Comparison of ENCODE assay signal across 18 cellular contexts in genomic region chr7:101488826-101489572, GRCh38.
DNase-seq lines count a peak whose midpoint lies in the region; ATAC-seq, FAIRE-seq and TF ChIP-seq lines count a peak whose summit lies in the region.
"Had no signal": no experiment of that assay in that cellular context is flagged by ENCODE, and none has a peak within 500 bp of the region (broad histone marks: within the 10 kb centered on the region; RNA-seq: fewer than 3 reads in every experiment).

No MANE protein-coding gene starts in this region.

- 5% methylated on average over 10 of the region's 10 CpGs for WGBS in K562 (ENCODE audit: insufficient coverage, low coverage, missing lambda C conversion rate)

- peaks cover 32 to 59% of the 10 kb centered on the region in 2 experiments; a peak in 4 of 5 replicates for H3K27me3 ChIP-seq in K562 (ENCODE audit: control insufficient read depth in 2 of 2, insufficient read depth in 2 of 2, low read length in 2 of 2)

- H3K4me2 ChIP-seq in K562 (ENCODE audit: insufficient read depth, low read length), result no peak overlapping the region

- no peaks in the 10 kb centered on the region for H3K4me1 ChIP-seq in K562 (replicated peaks in 1 of 2; ENCODE audit: control insufficient read depth in 2 of 2, insufficient read depth in 2 of 2, low read length in 2 of 2)

- peak; percentile 54 for FAIRE-seq in K562 (lab: Jason Lieb, UNC)
- FAIRE-seq in frontal cortex (lab: Jason Lieb, UNC), result no peak
- FAIRE-seq: keratinocyte, small intestine had no signal

- no peaks in the 10 kb centered on the region for H3K9me3 Mint-ChIP-seq in nephron progenitor cell
- H3K9me3 Mint-ChIP-seq in activated naive CD8-positive, alpha-beta T cell treated with anti-CD3 and anti-CD28 coated beads, Interleukin-2, amount 50 U/mL, for 24 hours, result no peaks in the 10 kb centered on the region
- no peaks in the 10 kb centered on the region for H3K9me3 Mint-ChIP-seq in activated naive CD4-positive, alpha-beta T cell treated with anti-CD3 and anti-CD28 coated beads, Interleukin-2, amount 50 U/mL, for 72 hours

- H3K36me3 Mint-ChIP-seq in nephron progenitor cell (ENCODE audit: low read depth), result peaks cover 30% of the 10 kb centered on the region
- no peaks in the 10 kb centered on the region for H3K36me3 Mint-ChIP-seq in activated naive CD8-positive, alpha-beta T cell treated with anti-CD3 and anti-CD28 coated beads, Interleukin-2, amount 50 U/mL, for 24 hours (ENCODE audit: low read depth)
- H3K36me3 Mint-ChIP-seq in activated naive CD4-positive, alpha-beta T cell treated with anti-CD3 and anti-CD28 coated beads, Interleukin-2, amount 50 U/mL, for 72 hours, result no peaks in the 10 kb centered on the region

- H3K27me3 Mint-ChIP-seq in nephron progenitor cell (ENCODE audit: low read depth, poor library complexity), result no peaks in the 10 kb centered on the region
- peaks cover 2% of the 10 kb centered on the region for H3K27me3 Mint-ChIP-seq in activated naive CD8-positive, alpha-beta T cell treated with anti-CD3 and anti-CD28 coated beads, Interleukin-2, amount 50 U/mL, for 24 hours

- peak overlapping the region; percentile 23 for H3K4me3 Mint-ChIP-seq in nephron progenitor cell
- no peak overlapping the region for H3K4me3 Mint-ChIP-seq in activated naive CD8-positive, alpha-beta T cell treated with anti-CD3 and anti-CD28 coated beads, Interleukin-2, amount 50 U/mL, for 24 hours
- H3K4me3 Mint-ChIP-seq: T-helper 17 cell had no signal

- peaks cover 12% of the 10 kb centered on the region; the same call in 1 of the 2 replicates for H4K20me1 ChIP-seq in K562 (replicated peaks; ENCODE audit: control insufficient read depth, insufficient read depth, low read length)

- intact Hi-C loops in K562 (cut with micrococcal nuclease), result no loop called here

- TF ChIP-seq POLR2A in K562 (conservative IDR thresholded peaks at IDR 0.05), result no peak

- H3K9me3 ChIP-seq in K562 (replicated peaks; ENCODE audit: control insufficient read depth, insufficient read depth, low read depth, low read length), result no peaks in the 10 kb centered on the region
- H3K9me3 ChIP-seq: thoracic aorta had no signal

- in situ Hi-C loops in K562 (cut with MboI), result no loop called here

- no peaks in the 10 kb centered on the region for H3K36me3 ChIP-seq in K562 (ENCODE audit: control insufficient read depth, insufficient read depth, low read length)
- H3K36me3 ChIP-seq: thoracic aorta had no signal

- TF ChIP-seq RAD21 in K562 (CRISPR knock-in tag; conservative IDR thresholded peaks at IDR 0.05 in 1 of 2, IDR thresholded peaks at IDR 0.05 in 1 of 2), result no peak

- CTCF ChIA-PET in K562 (lab: Yijun Ruan, JAX; ENCODE audit: low intra/inter-chr PET ratio), result no interaction called here

- peaks cover 56% of the 10 kb centered on the region for H3K4me1 Mint-ChIP-seq in nephron progenitor cell
- H3K4me1 Mint-ChIP-seq in activated naive CD8-positive, alpha-beta T cell treated with anti-CD3 and anti-CD28 coated beads, Interleukin-2, amount 50 U/mL, for 24 hours, result no peaks in the 10 kb centered on the region
- H3K4me1 Mint-ChIP-seq: T-helper 17 cell had no signal

- no peak overlapping the region for H2AFZ ChIP-seq in K562 (ENCODE audit: low read depth, low read length)

- DNase-seq in ELF-1 (ENCODE audit: low read depth, low spot score), result peak; percentile 66
- peak; percentile 11 for DNase-seq in NCI-H1048 (lab: John Stamatoyannopoulos, UW)
- DNase-seq in K562 (ENCODE audit: extremely low read depth in 1 of 4, low spot score in 3 of 4), result no peak
- no peak for DNase-seq in nephron progenitor cell
- no peak for DNase-seq in frontal cortex (ENCODE audit: low spot score in 2 of 2)
- DNase-seq in putamen (ENCODE audit: low spot score), result no peak
- DNase-seq in activated naive CD8-positive, alpha-beta T cell treated with anti-CD3 and anti-CD28 coated beads, Interleukin-2, amount 50 U/mL, for 24 hours, result no peak
- DNase-seq in activated naive CD4-positive, alpha-beta T cell treated with anti-CD3 and anti-CD28 coated beads, Interleukin-2, amount 50 U/mL, for 72 hours (ENCODE audit: low spot score in 2 of 2), result no peak
- DNase-seq: activated CD8-positive, alpha-beta memory T cell treated with anti-CD3 and anti-CD28 coated beads, Interleukin-2, amount 50 U/mL, for 48 hours; activated naive CD4-positive, alpha-beta T cell; dermis blood vessel endothelial cell; HCEC 1CT; NCI-H2029; small intestine; T-helper 17 cell had no signal

- no peak overlapping the region for H3K9ac ChIP-seq in K562 (ENCODE audit: insufficient read depth in 1 of 2, low read depth in 2 of 2, low read length in 2 of 2)

- TF ChIP-seq EP300 in K562 (IDR thresholded peaks at IDR 0.05; ENCODE audit: low read length), result no peak

- no TSS peak for BruUV-seq in K562 (replicated peaks; lab: Mats Ljungman, UMichigan)

- no peaks in the 10 kb centered on the region for H3K9me1 ChIP-seq in K562 (ENCODE audit: control insufficient read depth, insufficient read depth, low read length)

- H3K79me2 ChIP-seq in K562 (ENCODE audit: control insufficient read depth, insufficient read depth, low read length), result no peaks in the 10 kb centered on the region

- POLR2A ChIA-PET in K562 (lab: Yijun Ruan, JAX), result no interaction called here

- peak overlapping the region; percentile 82 for H3K27ac Mint-ChIP-seq in nephron progenitor cell
- no peak overlapping the region for H3K27ac Mint-ChIP-seq in activated naive CD8-positive, alpha-beta T cell treated with anti-CD3 and anti-CD28 coated beads, Interleukin-2, amount 50 U/mL, for 24 hours
- H3K27ac Mint-ChIP-seq in activated naive CD4-positive, alpha-beta T cell treated with anti-CD3 and anti-CD28 coated beads, Interleukin-2, amount 50 U/mL, for 72 hours, result no peak overlapping the region
- H3K27ac Mint-ChIP-seq: T-helper 17 cell had no signal

- no peak for ATAC-seq in K562
- ATAC-seq in activated naive CD8-positive, alpha-beta T cell treated with anti-CD3 and anti-CD28 coated beads, Interleukin-2, amount 50 U/mL, for 24 hours, result no peak
- no peak for ATAC-seq in activated naive CD4-positive, alpha-beta T cell treated with anti-CD3 and anti-CD28 coated beads, Interleukin-2, amount 50 U/mL, for 72 hours
- ATAC-seq: T-helper 17 cell had no signal

- TF ChIP-seq CTCF in K562 (IDR thresholded peaks at IDR 0.05 in 2 of 3, conservative IDR thresholded peaks at IDR 0.05 in 1 of 3; ENCODE audit: insufficient read depth in 2 of 3, low read depth in 1 of 3, low read length in 3 of 3), result no peak
- no peak for TF ChIP-seq CTCF in nephron progenitor cell (IDR thresholded peaks at IDR 0.05)

- H3K27ac ChIP-seq in K562 (ENCODE audit: extremely low read depth, low read depth, low read length), result no peak overlapping the region
- H3K27ac ChIP-seq: RWPE1, thoracic aorta had no signal

- H3K4me3 ChIP-seq in K562, result no peak overlapping the region
- H3K4me3 ChIP-seq: thoracic aorta had no signal

TF ChIP-seq in K562, 482 proteins besides CTCF, POLR2A, EP300 and RAD21:
- TF ChIP-seq PHF21A (IDR thresholded peaks at IDR 0.05; ENCODE audit: borderline replicate concordance, low read depth) (peak; percentile 51; the same call in 1 of the 2 replicates), MLX (CRISPR knock-in tag; conservative IDR thresholded peaks at IDR 0.05) (no peak), BACH1 (tag; IDR thresholded peaks at IDR 0.05) (no peak)

Comparison
In these comparisons a context has a peak if more than half of its experiments do, and no peak if none do; other contexts are left out.
1. DNase-seq: peak in ELF-1 (single experiment) and NCI-H1048 (single experiment); none in K562 (0 of 4), nephron progenitor cell (single experiment), frontal cortex (0 of 2), putamen (single experiment), activated naive CD8-positive, alpha-beta T cell treated with anti-CD3 and anti-CD28 coated beads, Interleukin-2, amount 50 U/mL, for 24 hours (single experiment) and activated naive CD4-positive, alpha-beta T cell treated with anti-CD3 and anti-CD28 coated beads, Interleukin-2, amount 50 U/mL, for 72 hours (0 of 2).